Comparison of ENCODE assay signal across 4 cellular contexts in genomic region chr9:41623666-41624065, GRCh38.
DNase-seq lines count a peak whose midpoint lies in the region; FAIRE-seq and TF ChIP-seq lines count a peak whose summit lies in the region.
"Not testable (repeated sequence)": the region's sequence is repeated elsewhere in the genome, so short reads cannot be mapped to it uniquely, and the experiment has no call there.

No MANE protein-coding gene starts in this region.

- not testable (repeated sequence) for TF ChIP-seq CTCF in kidney (IDR thresholded peaks at IDR 0.05; ENCODE audit: borderline replicate concordance, extremely low read depth, insufficient read depth); osteocyte (IDR thresholded peaks at IDR 0.05)

- H3K27me3 Mint-ChIP-seq in activated CD4-positive, alpha-beta T cell treated with anti-CD3 and anti-CD28 coated beads, Interleukin-2, amount 10 ng/mL, durations not matched to agents 24 days and 14 days; osteocyte (ENCODE audit: unreplicated experiment): not testable (repeated sequence)

- H3K9me3 Mint-ChIP-seq in activated CD4-positive, alpha-beta T cell treated with anti-CD3 and anti-CD28 coated beads, Interleukin-2, amount 10 ng/mL, durations not matched to agents 24 days and 14 days; osteocyte (ENCODE audit: unreplicated experiment): not testable (repeated sequence)

- H3K9me3 ChIP-seq in kidney (ENCODE audit: control insufficient read depth in 1 of 2, low read length in 2 of 2), result not testable (repeated sequence)

- H3K27ac Mint-ChIP-seq in activated CD4-positive, alpha-beta T cell treated with anti-CD3 and anti-CD28 coated beads, Interleukin-2, amount 10 ng/mL, durations not matched to agents 24 days and 14 days; osteocyte (ENCODE audit: unreplicated experiment): not testable (repeated sequence)

- not testable (repeated sequence) for H3K36me3 ChIP-seq in kidney (ENCODE audit: control insufficient read depth in 1 of 2, insufficient read depth in 2 of 2, low read length in 2 of 2)

- not testable (repeated sequence) for FAIRE-seq in kidney (lab: Jason Lieb, UNC)

- not testable (repeated sequence) for H3K9ac ChIP-seq in kidney (ENCODE audit: low read length in 2 of 2)

- not testable (repeated sequence) for H3K4me3 ChIP-seq in kidney (ENCODE audit: low read length in 2 of 2)

- H3K36me3 Mint-ChIP-seq in activated CD4-positive, alpha-beta T cell treated with anti-CD3 and anti-CD28 coated beads, Interleukin-2, amount 10 ng/mL, durations not matched to agents 24 days and 14 days (ENCODE audit: low read depth); osteocyte (ENCODE audit: unreplicated experiment): not testable (repeated sequence)

- H3K4me1 Mint-ChIP-seq in activated CD4-positive, alpha-beta T cell treated with anti-CD3 and anti-CD28 coated beads, Interleukin-2, amount 10 ng/mL, durations not matched to agents 24 days and 14 days; osteocyte (ENCODE audit: unreplicated experiment): not testable (repeated sequence)

- H3K4me3 Mint-ChIP-seq in activated CD4-positive, alpha-beta T cell treated with anti-CD3 and anti-CD28 coated beads, Interleukin-2, amount 10 ng/mL, durations not matched to agents 24 days and 14 days; osteocyte (ENCODE audit: unreplicated experiment): not testable (repeated sequence)

- peak; percentile 53 for DNase-seq in activated CD4-positive, alpha-beta T cell treated with anti-CD3 and anti-CD28 coated beads, Interleukin-2, amount 10 ng/mL, durations not matched to agents 24 days and 14 days
- DNase-seq in kidney (peak; percentile 36), osteocyte (ENCODE audit: extremely low spot score, unreplicated experiment) (peak; percentile 78), posterior vena cava (ENCODE audit: low spot score) (peak; percentile 62)

- H3K27ac ChIP-seq in kidney (ENCODE audit: low read depth in 2 of 2, low read length in 2 of 2), result not testable (repeated sequence)

- intact Hi-C loops in activated CD4-positive, alpha-beta T cell treated with anti-CD3 and anti-CD28 coated beads, Interleukin-2, amount 10 ng/mL, durations not matched to agents 24 days and 14 days (cut with micrococcal nuclease); kidney (cut with DNase I); posterior vena cava (cut with DNase I): not testable (repeated sequence)

- not testable (repeated sequence) for H3K4me1 ChIP-seq in kidney (ENCODE audit: control insufficient read depth in 1 of 2, insufficient read depth in 1 of 2, low read depth in 1 of 2, low read length in 2 of 2)
